22 cellular contexts compared by ENCODE assay signal in genomic region chr5:87027570-87027969, GRCh38.
DNase-seq lines count a peak whose midpoint lies in the region; ATAC-seq lines count a peak whose summit lies in the region.
"Had no signal": no experiment of that assay in that cellular context is flagged by ENCODE, and none has a peak within 500 bp of the region (broad histone marks: within the 10 kb centered on the region; RNA-seq: fewer than 3 reads in every experiment).

No MANE protein-coding gene starts in this region.

- no peak for DNase-seq in activated naive CD8-positive, alpha-beta T cell treated with anti-CD3 and anti-CD28 coated beads, Interleukin-2, amount 50 U/mL, for 24 hours
- DNase-seq in T-helper 2 cell treated with Interferon-gamma antibody and Interleukin-4, amounts not matched to agents 5 μg/mL and 100 μg/mL, for 36 hours (ENCODE audit: low spot score): no peak
- DNase-seq in stimulated activated naive CD8-positive, alpha-beta T cell treated with anti-CD3 and anti-CD28 coated beads, Interleukin-15, amount 100 ng/mL, for 72 hours: no peak
- DNase-seq in stimulated activated CD4-positive, alpha-beta T cell treated with anti-CD3 and anti-CD28 coated beads, Interleukin-2, amount 100 ng/mL, for 24 hours: no peak
- DNase-seq: Caco-2; CD8-positive, alpha-beta T cell; EL; GDM1; H7; NCI-H1105 treated with DMSO at 0.1 percent for 48 hours; NCI-H146; NCI-H1930; NCI-H446; NCI-H524 treated with DMSO at 0.1 percent for 48 hours; NCI-H774; NK-92 treated with Interleukin-12 subunit alpha and Interleukin-12 subunit beta, amount 100 ng/mL, for 24 hours; PC-3; SK-N-SH had no signal

- H3K27me3 Mint-ChIP-seq in activated naive CD8-positive, alpha-beta T cell: no peaks in the 10 kb centered on the region
- no peaks in the 10 kb centered on the region for H3K27me3 Mint-ChIP-seq in activated naive CD8-positive, alpha-beta T cell treated with anti-CD3 and anti-CD28 coated beads, Interleukin-2, amount 50 U/mL, for 24 hours
- H3K27me3 Mint-ChIP-seq in T-helper 2 cell treated with Interferon-gamma antibody and Interleukin-4, amounts not matched to agents 5 μg/mL and 100 μg/mL, for 36 hours (ENCODE audit: low read depth): peaks cover 17% of the 10 kb centered on the region
- no peaks in the 10 kb centered on the region for H3K27me3 Mint-ChIP-seq in stimulated activated naive CD8-positive, alpha-beta T cell treated with anti-CD3 and anti-CD28 coated beads, Interleukin-15, amount 100 ng/mL, for 72 hours

- no peak for ATAC-seq in activated naive CD8-positive, alpha-beta T cell treated with anti-CD3 and anti-CD28 coated beads, Interleukin-2, amount 50 U/mL, for 24 hours
- ATAC-seq in HG02870 (IDR thresholded peaks at IDR 0.05; ENCODE audit: unreplicated experiment) (peak; percentile 65), GM19035 (IDR thresholded peaks at IDR 0.05; ENCODE audit: unreplicated experiment) (no peak)
- ATAC-seq in stimulated activated naive CD8-positive, alpha-beta T cell treated with anti-CD3 and anti-CD28 coated beads, Interleukin-15, amount 100 ng/mL, for 72 hours: no peak
- ATAC-seq: CD8-positive, alpha-beta T cell; K562; PC-3 had no signal

- H3K4me3 Mint-ChIP-seq in activated naive CD8-positive, alpha-beta T cell: peak overlapping the region; percentile 4
- H3K4me3 Mint-ChIP-seq in activated naive CD8-positive, alpha-beta T cell treated with anti-CD3 and anti-CD28 coated beads, Interleukin-2, amount 50 U/mL, for 24 hours: no peak overlapping the region
- H3K4me3 Mint-ChIP-seq in T-helper 2 cell treated with Interferon-gamma antibody and Interleukin-4, amounts not matched to agents 5 μg/mL and 100 μg/mL, for 36 hours: peak overlapping the region; percentile 22
- peak overlapping the region; percentile 33 to 42 for H3K4me3 Mint-ChIP-seq in stimulated activated naive CD8-positive, alpha-beta T cell treated with anti-CD3 and anti-CD28 coated beads, Interleukin-15, amount 100 ng/mL, for 72 hours
- H3K4me3 Mint-ChIP-seq: CD8-positive, alpha-beta T cell had no signal

- peaks cover 2% of the 10 kb centered on the region for H3K36me3 Mint-ChIP-seq in activated naive CD8-positive, alpha-beta T cell
- no peaks in the 10 kb centered on the region for H3K36me3 Mint-ChIP-seq in activated naive CD8-positive, alpha-beta T cell treated with anti-CD3 and anti-CD28 coated beads, Interleukin-2, amount 50 U/mL, for 24 hours (ENCODE audit: low read depth)
- no peaks in the 10 kb centered on the region for H3K36me3 Mint-ChIP-seq in T-helper 2 cell treated with Interferon-gamma antibody and Interleukin-4, amounts not matched to agents 5 μg/mL and 100 μg/mL, for 36 hours (ENCODE audit: low read depth)
- H3K36me3 Mint-ChIP-seq: CD8-positive, alpha-beta T cell had no signal

- H3K9me3 Mint-ChIP-seq in activated naive CD8-positive, alpha-beta T cell (ENCODE audit: low read depth): peaks cover 3% of the 10 kb centered on the region
- H3K9me3 Mint-ChIP-seq in activated naive CD8-positive, alpha-beta T cell treated with anti-CD3 and anti-CD28 coated beads, Interleukin-2, amount 50 U/mL, for 24 hours: peaks cover 11% of the 10 kb centered on the region
- peaks cover 8% of the 10 kb centered on the region for H3K9me3 Mint-ChIP-seq in T-helper 2 cell treated with Interferon-gamma antibody and Interleukin-4, amounts not matched to agents 5 μg/mL and 100 μg/mL, for 36 hours
- peaks cover 13 to 15% of the 10 kb centered on the region in 2 donors for H3K9me3 Mint-ChIP-seq in stimulated activated naive CD8-positive, alpha-beta T cell treated with anti-CD3 and anti-CD28 coated beads, Interleukin-15, amount 100 ng/mL, for 72 hours

- H3K4me1 Mint-ChIP-seq in activated naive CD8-positive, alpha-beta T cell (ENCODE audit: low read depth): peaks cover 22% of the 10 kb centered on the region
- H3K4me1 Mint-ChIP-seq in activated naive CD8-positive, alpha-beta T cell treated with anti-CD3 and anti-CD28 coated beads, Interleukin-2, amount 50 U/mL, for 24 hours: peaks cover 18% of the 10 kb centered on the region
- peaks cover 29% of the 10 kb centered on the region for H3K4me1 Mint-ChIP-seq in T-helper 2 cell treated with Interferon-gamma antibody and Interleukin-4, amounts not matched to agents 5 μg/mL and 100 μg/mL, for 36 hours (ENCODE audit: low read depth)
- H3K4me1 Mint-ChIP-seq in stimulated activated naive CD8-positive, alpha-beta T cell treated with anti-CD3 and anti-CD28 coated beads, Interleukin-15, amount 100 ng/mL, for 72 hours: peaks cover 31% of the 10 kb centered on the region

- peak overlapping the region; percentile 30 for H3K27ac Mint-ChIP-seq in activated naive CD8-positive, alpha-beta T cell
- H3K27ac Mint-ChIP-seq in activated naive CD8-positive, alpha-beta T cell treated with anti-CD3 and anti-CD28 coated beads, Interleukin-2, amount 50 U/mL, for 24 hours: no peak overlapping the region
- no peak overlapping the region for H3K27ac Mint-ChIP-seq in T-helper 2 cell treated with Interferon-gamma antibody and Interleukin-4, amounts not matched to agents 5 μg/mL and 100 μg/mL, for 36 hours
- H3K27ac Mint-ChIP-seq in stimulated activated naive CD8-positive, alpha-beta T cell treated with anti-CD3 and anti-CD28 coated beads, Interleukin-15, amount 100 ng/mL, for 72 hours: peak overlapping the region in 1 of 2 donors; percentile 1
